In the genomic region with DNA sequence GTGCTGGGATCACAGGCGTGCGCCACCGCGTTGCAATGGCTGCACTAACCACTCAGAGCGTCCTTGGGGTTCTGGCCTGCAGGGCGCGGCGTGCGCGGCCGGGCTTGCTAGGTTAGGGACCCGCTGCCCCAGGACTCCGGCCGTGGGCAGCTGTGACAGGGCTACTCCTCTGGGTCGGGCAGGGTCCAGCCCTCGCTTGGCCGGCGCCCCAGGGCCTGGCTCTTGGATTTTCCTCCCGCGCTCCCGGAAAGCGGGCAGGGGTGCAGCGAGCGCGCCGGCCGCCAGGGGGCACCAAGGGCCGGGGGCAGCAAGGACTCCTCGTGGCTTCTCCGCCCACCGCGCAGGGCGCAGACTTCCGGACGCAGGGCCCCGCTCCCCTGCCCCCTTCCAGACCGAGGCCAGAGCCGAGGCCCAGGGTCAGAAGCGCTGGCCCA, we compare ENCODE assay signal across 1 cellular context.
TF ChIP-seq lines count a peak whose summit lies in the region.

No MANE protein-coding gene starts in this region.

TF ChIP-seq in HepG2, 621 proteins besides CTCF, POLR2A, EP300 and RAD21 (continues in another document):
- 0 out of 2 replicates have a peak, but pooled peaks have one; percentile 23 for TF ChIP-seq ERF (CRISPR knock-in tag; IDR thresholded peaks at IDR 0.05)
- TF ChIP-seq ZNF143 (CRISPR knock-in tag; IDR thresholded peaks at IDR 0.05): no peak
- TF ChIP-seq ZFP36L1 (CRISPR knock-in tag; IDR thresholded peaks at IDR 0.05): no peak
- no peak for TF ChIP-seq ZIK1 (CRISPR knock-in tag; IDR thresholded peaks at IDR 0.05; ENCODE audit: borderline replicate concordance, low read depth)
- TF ChIP-seq SP5 (CRISPR knock-in tag; IDR thresholded peaks at IDR 0.05; ENCODE audit: borderline replicate concordance, low read depth): peak; percentile 65; the same call in 1 of the 2 replicates
- TF ChIP-seq, protein P1, sequence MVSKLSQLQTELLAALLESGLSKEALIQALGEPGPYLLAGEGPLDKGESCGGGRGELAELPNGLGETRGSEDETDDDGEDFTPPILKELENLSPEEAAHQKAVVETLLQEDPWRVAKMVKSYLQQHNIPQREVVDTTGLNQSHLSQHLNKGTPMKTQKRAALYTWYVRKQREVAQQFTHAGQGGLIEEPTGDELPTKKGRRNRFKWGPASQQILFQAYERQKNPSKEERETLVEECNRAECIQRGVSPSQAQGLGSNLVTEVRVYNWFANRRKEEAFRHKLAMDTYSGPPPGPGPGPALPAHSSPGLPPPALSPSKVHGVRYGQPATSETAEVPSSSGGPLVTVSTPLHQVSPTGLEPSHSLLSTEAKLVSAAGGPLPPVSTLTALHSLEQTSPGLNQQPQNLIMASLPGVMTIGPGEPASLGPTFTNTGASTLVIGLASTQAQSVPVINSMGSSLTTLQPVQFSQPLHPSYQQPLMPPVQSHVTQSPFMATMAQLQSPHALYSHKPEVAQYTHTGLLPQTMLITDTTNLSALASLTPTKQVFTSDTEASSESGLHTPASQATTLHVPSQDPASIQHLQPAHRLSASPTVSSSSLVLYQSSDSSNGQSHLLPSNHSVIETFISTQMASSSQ (IDR thresholded peaks at IDR 0.05; ENCODE audit: low read depth): no peak
- TF ChIP-seq, protein P1 (CRISPR knock-in tag; IDR thresholded peaks at IDR 0.05; ENCODE audit: borderline replicate concordance): no peak
- peak; percentile 52; the same call in 1 of the 2 replicates for TF ChIP-seq ZNF563 (CRISPR knock-in tag; IDR thresholded peaks at IDR 0.05)
- no peak for TF ChIP-seq JDP2 (CRISPR knock-in tag; IDR thresholded peaks at IDR 0.05; ENCODE audit: borderline replicate concordance)
- TF ChIP-seq, protein P2, sequence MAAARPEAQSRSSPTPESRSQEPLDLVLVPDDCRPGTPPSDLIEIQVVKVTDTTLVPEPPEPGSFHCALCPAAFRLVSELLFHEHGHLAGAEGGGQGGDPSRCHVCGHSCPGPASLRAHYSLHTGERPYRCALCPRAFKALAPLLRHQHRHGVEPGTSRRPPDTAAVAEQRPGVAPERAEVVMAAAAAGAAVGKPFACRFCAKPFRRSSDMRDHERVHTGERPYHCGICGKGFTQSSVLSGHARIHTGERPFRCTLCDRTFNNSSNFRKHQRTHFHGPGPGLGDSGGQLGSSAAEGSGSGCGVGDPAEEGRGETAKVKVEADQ (CRISPR knock-in tag; IDR thresholded peaks at IDR 0.05; ENCODE audit: borderline replicate concordance): no peak
- no peak for TF ChIP-seq WIZ (CRISPR knock-in tag; IDR thresholded peaks at IDR 0.05)
- TF ChIP-seq AHR (CRISPR knock-in tag; IDR thresholded peaks at IDR 0.05): no peak
- TF ChIP-seq ELF1 (CRISPR knock-in tag; IDR thresholded peaks at IDR 0.05): no peak
- TF ChIP-seq MTF1 (CRISPR knock-in tag; IDR thresholded peaks at IDR 0.05): no peak
- TF ChIP-seq GABPB1 (CRISPR knock-in tag; IDR thresholded peaks at IDR 0.05): peak; percentile 76; the same call in 1 of the 2 replicates
- no peak for TF ChIP-seq ZNF674 (CRISPR knock-in tag; IDR thresholded peaks at IDR 0.05; ENCODE audit: low read depth)
- TF ChIP-seq, protein P3, sequence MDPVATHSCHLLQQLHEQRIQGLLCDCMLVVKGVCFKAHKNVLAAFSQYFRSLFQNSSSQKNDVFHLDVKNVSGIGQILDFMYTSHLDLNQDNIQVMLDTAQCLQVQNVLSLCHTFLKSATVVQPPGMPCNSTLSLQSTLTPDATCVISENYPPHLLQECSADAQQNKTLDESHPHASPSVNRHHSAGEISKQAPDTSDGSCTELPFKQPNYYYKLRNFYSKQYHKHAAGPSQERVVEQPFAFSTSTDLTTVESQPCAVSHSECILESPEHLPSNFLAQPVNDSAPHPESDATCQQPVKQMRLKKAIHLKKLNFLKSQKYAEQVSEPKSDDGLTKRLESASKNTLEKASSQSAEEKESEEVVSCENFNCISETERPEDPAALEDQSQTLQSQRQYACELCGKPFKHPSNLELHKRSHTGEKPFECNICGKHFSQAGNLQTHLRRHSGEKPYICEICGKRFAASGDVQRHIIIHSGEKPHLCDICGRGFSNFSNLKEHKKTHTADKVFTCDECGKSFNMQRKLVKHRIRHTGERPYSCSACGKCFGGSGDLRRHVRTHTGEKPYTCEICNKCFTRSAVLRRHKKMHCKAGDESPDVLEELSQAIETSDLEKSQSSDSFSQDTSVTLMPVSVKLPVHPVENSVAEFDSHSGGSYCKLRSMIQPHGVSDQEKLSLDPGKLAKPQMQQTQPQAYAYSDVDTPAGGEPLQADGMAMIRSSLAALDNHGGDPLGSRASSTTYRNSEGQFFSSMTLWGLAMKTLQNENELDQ (CRISPR knock-in tag; IDR thresholded peaks at IDR 0.05; ENCODE audit: borderline replicate concordance): no peak
- TF ChIP-seq GLI4 (CRISPR knock-in tag; IDR thresholded peaks at IDR 0.05; ENCODE audit: borderline replicate concordance): no peak
- no peak for TF ChIP-seq YY1 (IDR thresholded peaks at IDR 0.05; ENCODE audit: insufficient read depth, insufficient replicate concordance, low read depth, low read length)
- no peak for TF ChIP-seq ZNF850 (CRISPR knock-in tag; conservative IDR thresholded peaks at IDR 0.05)
- 0 out of 2 replicates have a peak, but pooled peaks have one; percentile 22 for TF ChIP-seq RBFOX2 (IDR thresholded peaks at IDR 0.05; ENCODE audit: low read depth, low read length)
- no peak for TF ChIP-seq ZNF569 (CRISPR knock-in tag; IDR thresholded peaks at IDR 0.05; ENCODE audit: borderline replicate concordance)
- TF ChIP-seq, protein P4, sequence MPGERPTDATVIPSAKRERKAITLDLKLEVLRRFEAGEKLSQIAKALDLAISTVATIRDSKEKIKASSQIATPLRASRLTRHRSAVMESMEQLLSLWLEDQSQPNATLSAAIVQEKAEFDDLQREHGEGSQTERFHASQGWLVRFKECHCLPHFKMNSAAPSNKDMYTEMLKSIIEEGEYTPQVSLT (CRISPR knock-in tag; IDR thresholded peaks at IDR 0.05; ENCODE audit: borderline replicate concordance, low read depth): no peak
- no peak for TF ChIP-seq PLRG1 (conservative IDR thresholded peaks at IDR 0.05)
- TF ChIP-seq NFKB2 (CRISPR knock-in tag; IDR thresholded peaks at IDR 0.05; ENCODE audit: borderline replicate concordance): no peak
- TF ChIP-seq, protein P5, sequence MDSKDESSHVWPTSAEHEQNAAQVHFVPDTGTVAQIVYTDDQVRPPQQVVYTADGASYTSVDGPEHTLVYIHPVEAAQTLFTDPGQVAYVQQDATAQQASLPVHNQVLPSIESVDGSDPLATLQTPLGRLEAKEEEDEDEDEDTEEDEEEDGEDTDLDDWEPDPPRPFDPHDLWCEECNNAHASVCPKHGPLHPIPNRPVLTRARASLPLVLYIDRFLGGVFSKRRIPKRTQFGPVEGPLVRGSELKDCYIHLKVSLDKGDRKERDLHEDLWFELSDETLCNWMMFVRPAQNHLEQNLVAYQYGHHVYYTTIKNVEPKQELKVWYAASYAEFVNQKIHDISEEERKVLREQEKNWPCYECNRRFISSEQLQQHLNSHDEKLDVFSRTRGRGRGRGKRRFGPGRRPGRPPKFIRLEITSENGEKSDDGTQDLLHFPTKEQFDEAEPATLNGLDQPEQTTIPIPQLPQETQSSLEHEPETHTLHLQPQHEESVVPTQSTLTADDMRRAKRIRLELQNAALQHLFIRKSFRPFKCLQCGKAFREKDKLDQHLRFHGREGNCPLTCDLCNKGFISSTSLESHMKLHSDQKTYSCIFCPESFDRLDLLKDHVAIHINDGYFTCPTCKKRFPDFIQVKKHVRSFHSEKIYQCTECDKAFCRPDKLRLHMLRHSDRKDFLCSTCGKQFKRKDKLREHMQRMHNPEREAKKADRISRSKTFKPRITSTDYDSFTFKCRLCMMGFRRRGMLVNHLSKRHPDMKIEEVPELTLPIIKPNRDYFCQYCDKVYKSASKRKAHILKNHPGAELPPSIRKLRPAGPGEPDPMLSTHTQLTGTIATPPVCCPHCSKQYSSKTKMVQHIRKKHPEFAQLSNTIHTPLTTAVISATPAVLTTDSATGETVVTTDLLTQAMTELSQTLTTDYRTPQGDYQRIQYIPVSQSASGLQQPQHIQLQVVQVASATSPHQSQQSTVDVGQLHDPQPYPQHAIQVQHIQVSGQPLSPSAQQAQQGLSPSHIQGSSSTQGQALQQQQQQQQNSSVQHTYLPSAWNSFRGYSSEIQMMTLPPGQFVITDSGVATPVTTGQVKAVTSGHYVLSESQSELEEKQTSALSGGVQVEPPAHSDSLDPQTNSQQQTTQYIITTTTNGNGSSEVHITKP (CRISPR knock-in tag; IDR thresholded peaks at IDR 0.05; ENCODE audit: low read depth): no peak
- no peak for TF ChIP-seq BCL6 (CRISPR knock-in tag; IDR thresholded peaks at IDR 0.05)
- TF ChIP-seq SMAD1 (CRISPR knock-in tag; IDR thresholded peaks at IDR 0.05; ENCODE audit: borderline replicate concordance, low read depth): no peak
- TF ChIP-seq PPARG (CRISPR knock-in tag; conservative IDR thresholded peaks at IDR 0.05): no peak
- TF ChIP-seq KDM2A (CRISPR knock-in tag; IDR thresholded peaks at IDR 0.05; ENCODE audit: borderline replicate concordance, low read depth): peak; percentile 49; the same call in 1 of the 2 replicates
- TF ChIP-seq, protein P6, sequence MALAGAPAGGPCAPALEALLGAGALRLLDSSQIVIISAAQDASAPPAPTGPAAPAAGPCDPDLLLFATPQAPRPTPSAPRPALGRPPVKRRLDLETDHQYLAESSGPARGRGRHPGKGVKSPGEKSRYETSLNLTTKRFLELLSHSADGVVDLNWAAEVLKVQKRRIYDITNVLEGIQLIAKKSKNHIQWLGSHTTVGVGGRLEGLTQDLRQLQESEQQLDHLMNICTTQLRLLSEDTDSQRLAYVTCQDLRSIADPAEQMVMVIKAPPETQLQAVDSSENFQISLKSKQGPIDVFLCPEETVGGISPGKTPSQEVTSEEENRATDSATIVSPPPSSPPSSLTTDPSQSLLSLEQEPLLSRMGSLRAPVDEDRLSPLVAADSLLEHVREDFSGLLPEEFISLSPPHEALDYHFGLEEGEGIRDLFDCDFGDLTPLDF (CRISPR knock-in tag; IDR thresholded peaks at IDR 0.05): no peak
- TF ChIP-seq, protein P7, sequence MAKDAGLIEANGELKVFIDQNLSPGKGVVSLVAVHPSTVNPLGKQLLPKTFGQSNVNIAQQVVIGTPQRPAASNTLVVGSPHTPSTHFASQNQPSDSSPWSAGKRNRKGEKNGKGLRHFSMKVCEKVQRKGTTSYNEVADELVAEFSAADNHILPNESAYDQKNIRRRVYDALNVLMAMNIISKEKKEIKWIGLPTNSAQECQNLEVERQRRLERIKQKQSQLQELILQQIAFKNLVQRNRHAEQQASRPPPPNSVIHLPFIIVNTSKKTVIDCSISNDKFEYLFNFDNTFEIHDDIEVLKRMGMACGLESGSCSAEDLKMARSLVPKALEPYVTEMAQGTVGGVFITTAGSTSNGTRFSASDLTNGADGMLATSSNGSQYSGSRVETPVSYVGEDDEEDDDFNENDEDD (CRISPR knock-in tag; IDR thresholded peaks at IDR 0.05; ENCODE audit: borderline replicate concordance): 0 out of 2 replicates have a peak, but pooled peaks have one; percentile 13
- no peak; the same call in 1 of the 2 replicates for TF ChIP-seq ZSCAN29 (CRISPR knock-in tag; conservative IDR thresholded peaks at IDR 0.05)
- TF ChIP-seq ATF7 (IDR thresholded peaks at IDR 0.05): no peak
- peak; percentile 52; the same call in 1 of the 2 replicates for TF ChIP-seq ATF7 (CRISPR knock-in tag; IDR thresholded peaks at IDR 0.05)
- TF ChIP-seq, protein P8, sequence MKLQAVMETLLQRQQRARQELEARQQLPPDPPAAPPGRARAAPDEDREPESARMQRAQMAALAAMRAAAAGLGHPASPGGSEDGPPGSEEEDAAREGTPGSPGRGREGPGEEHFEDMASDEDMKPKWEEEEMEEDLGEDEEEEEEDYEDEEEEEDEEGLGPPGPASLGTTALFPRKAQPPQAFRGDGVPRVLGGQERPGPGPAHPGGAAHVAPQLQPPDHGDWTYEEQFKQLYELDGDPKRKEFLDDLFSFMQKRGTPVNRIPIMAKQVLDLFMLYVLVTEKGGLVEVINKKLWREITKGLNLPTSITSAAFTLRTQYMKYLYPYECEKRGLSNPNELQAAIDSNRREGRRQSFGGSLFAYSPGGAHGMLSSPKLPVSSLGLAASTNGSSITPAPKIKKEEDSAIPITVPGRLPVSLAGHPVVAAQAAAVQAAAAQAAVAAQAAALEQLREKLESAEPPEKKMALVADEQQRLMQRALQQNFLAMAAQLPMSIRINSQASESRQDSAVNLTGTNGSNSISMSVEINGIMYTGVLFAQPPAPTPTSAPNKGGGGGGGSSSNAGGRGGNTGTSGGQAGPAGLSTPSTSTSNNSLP (IDR thresholded peaks at IDR 0.05; ENCODE audit: low read depth, low read length): no peak
- no peak for TF ChIP-seq MAFK (conservative IDR thresholded peaks at IDR 0.05 in 1 of 2, IDR thresholded peaks at IDR 0.05 in 1 of 2; ENCODE audit: low read length in 2 of 2)
- 0 out of 2 replicates have a peak, but pooled peaks have one; percentile 46 for TF ChIP-seq ZNF572 (CRISPR knock-in tag; IDR thresholded peaks at IDR 0.05)
- no peak for TF ChIP-seq ONECUT2 (CRISPR knock-in tag; IDR thresholded peaks at IDR 0.05)
- TF ChIP-seq TSC22D2 (CRISPR knock-in tag; IDR thresholded peaks at IDR 0.05; ENCODE audit: borderline replicate concordance): no peak
- 0 out of 2 replicates have a peak, but pooled peaks have one; percentile 37 for TF ChIP-seq ZNF788 (CRISPR knock-in tag; IDR thresholded peaks at IDR 0.05; ENCODE audit: borderline replicate concordance)
- TF ChIP-seq REPIN1 (CRISPR knock-in tag; IDR thresholded peaks at IDR 0.05; ENCODE audit: borderline replicate concordance, low read depth): no peak
- TF ChIP-seq ZNF496 (CRISPR knock-in tag; IDR thresholded peaks at IDR 0.05; ENCODE audit: insufficient replicate concordance): no peak
- TF ChIP-seq SALL1 (CRISPR knock-in tag; IDR thresholded peaks at IDR 0.05): peak; percentile 39; the same call in 1 of the 2 replicates
